Comparison of ENCODE assay signal across 1 cellular context in genomic region chr3:28291577-28291976, GRCh38.
TF ChIP-seq lines count a peak whose summit lies in the region.

No MANE protein-coding gene starts in this region.

TF ChIP-seq in GM23338, 12 proteins besides CTCF, POLR2A, EP300 and RAD21 (continued from another document):
- TF ChIP-seq ZNF114 (CRISPR knock-in tag; IDR thresholded peaks at IDR 0.05) = no peak
- no peak for TF ChIP-seq JUNB (IDR thresholded peaks at IDR 0.05; ENCODE audit: unreplicated experiment)
- TF ChIP-seq ZNF462 (CRISPR knock-in tag; IDR thresholded peaks at IDR 0.05) = no peak
- no peak for TF ChIP-seq CREB1 (CRISPR knock-in tag; IDR thresholded peaks at IDR 0.05; ENCODE audit: low read depth)
TF ChIP-seq in GM23338: peak in this region for 0.
